1 cellular context compared by ENCODE assay signal in the genomic region with DNA sequence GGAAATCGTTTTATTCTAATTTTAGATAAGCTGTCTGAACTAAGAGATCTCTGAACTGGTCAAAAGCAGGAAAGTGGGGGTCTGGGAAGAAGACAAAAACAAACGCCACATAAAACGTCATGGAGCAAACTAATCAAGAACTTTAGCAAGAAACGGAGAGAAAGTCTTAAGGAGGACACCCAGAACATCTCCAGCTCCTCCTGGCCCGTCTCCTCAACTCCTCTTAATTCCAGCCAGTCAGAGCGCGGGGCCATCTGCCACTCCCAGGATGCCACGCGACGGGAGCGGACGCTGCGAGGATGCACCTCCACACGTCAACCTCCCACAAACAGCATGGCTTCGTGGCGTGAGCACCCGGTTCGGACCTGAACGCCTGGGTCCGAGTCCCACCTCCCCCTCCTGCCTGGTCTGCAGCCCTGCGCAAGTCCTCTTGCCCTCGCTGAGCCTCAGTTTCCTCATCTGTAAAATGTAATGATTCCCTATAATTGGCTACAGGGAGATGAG.
TF ChIP-seq lines count a peak whose summit lies in the region.

No MANE protein-coding gene starts in this region.

TF ChIP-seq in GM23338, 12 proteins besides CTCF, POLR2A, EP300 and RAD21 (continued from another document):
- TF ChIP-seq, protein P1, sequence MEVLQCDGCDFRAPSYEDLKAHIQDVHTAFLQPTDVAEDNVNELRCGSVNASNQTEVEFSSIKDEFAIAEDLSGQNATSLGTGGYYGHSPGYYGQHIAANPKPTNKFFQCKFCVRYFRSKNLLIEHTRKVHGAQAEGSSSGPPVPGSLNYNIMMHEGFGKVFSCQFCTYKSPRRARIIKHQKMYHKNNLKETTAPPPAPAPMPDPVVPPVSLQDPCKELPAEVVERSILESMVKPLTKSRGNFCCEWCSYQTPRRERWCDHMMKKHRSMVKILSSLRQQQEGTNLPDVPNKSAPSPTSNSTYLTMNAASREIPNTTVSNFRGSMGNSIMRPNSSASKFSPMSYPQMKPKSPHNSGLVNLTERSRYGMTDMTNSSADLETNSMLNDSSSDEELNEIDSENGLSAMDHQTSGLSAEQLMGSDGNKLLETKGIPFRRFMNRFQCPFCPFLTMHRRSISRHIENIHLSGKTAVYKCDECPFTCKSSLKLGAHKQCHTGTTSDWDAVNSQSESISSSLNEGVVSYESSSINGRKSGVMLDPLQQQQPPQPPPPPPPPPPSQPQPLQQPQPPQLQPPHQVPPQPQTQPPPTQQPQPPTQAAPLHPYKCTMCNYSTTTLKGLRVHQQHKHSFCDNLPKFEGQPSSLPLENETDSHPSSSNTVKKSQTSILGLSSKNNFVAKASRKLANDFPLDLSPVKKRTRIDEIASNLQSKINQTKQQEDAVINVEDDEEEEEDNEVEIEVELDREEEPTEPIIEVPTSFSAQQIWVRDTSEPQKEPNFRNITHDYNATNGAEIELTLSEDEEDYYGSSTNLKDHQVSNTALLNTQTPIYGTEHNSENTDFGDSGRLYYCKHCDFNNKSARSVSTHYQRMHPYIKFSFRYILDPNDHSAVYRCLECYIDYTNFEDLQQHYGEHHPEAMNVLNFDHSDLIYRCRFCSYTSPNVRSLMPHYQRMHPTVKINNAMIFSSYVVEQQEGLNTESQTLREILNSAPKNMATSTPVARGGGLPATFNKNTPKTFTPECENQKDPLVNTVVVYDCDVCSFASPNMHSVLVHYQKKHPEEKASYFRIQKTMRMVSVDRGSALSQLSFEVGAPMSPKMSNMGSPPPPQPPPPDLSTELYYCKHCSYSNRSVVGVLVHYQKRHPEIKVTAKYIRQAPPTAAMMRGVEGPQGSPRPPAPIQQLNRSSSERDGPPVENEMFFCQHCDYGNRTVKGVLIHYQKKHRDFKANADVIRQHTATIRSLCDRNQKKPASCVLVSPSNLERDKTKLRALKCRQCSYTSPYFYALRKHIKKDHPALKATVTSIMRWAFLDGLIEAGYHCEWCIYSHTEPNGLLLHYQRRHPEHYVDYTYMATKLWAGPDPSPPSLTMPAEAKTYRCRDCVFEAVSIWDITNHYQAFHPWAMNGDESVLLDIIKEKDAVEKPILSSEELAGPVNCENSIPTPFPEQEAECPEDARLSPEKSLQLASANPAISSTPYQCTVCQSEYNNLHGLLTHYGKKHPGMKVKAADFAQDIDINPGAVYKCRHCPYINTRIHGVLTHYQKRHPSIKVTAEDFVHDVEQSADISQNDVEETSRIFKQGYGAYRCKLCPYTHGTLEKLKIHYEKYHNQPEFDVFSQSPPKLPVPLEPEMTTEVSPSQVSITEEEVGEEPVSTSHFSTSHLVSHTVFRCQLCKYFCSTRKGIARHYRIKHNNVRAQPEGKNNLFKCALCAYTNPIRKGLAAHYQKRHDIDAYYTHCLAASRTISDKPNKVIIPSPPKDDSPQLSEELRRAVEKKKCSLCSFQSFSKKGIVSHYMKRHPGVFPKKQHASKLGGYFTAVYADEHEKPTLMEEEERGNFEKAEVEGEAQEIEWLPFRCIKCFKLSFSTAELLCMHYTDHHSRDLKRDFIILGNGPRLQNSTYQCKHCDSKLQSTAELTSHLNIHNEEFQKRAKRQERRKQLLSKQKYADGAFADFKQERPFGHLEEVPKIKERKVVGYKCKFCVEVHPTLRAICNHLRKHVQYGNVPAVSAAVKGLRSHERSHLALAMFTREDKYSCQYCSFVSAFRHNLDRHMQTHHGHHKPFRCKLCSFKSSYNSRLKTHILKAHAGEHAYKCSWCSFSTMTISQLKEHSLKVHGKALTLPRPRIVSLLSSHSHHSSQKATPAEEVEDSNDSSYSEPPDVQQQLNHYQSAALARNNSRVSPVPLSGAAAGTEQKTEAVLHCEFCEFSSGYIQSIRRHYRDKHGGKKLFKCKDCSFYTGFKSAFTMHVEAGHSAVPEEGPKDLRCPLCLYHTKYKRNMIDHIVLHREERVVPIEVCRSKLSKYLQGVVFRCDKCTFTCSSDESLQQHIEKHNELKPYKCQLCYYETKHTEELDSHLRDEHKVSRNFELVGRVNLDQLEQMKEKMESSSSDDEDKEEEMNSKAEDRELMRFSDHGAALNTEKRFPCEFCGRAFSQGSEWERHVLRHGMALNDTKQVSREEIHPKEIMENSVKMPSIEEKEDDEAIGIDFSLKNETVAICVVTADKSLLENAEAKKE (CRISPR knock-in tag; IDR thresholded peaks at IDR 0.05), result no peak
- TF ChIP-seq ZNF114 (CRISPR knock-in tag; IDR thresholded peaks at IDR 0.05) (no peak), CREB1 (CRISPR knock-in tag; IDR thresholded peaks at IDR 0.05; ENCODE audit: low read depth) (no peak), NANOG (IDR thresholded peaks at IDR 0.05; ENCODE audit: borderline replicate concordance) (no peak), ZNF331 (CRISPR knock-in tag; IDR thresholded peaks at IDR 0.05; ENCODE audit: low read depth) (no peak)
